In the genomic region with DNA sequence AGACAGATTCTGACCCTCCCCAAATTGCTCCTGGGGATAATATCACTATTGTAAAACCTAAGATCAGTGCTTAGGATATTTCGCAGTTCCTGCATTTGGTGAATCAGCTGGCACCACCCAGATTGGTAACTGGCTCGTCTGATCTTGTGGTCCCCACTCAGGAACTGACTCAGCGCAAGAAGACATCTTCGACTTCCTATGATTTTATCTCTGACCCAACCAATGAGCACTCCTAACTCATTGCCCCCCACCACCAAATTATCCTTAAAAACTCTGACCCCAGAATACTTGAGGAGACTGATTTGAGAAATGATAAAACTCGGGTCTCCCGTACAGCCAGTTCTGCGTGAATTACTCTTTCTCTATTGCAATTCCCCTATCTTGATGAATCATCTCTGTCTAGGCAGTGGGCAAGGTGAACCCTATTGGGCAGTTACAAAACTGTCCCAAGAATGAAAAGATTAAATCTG, we compare ENCODE assay signal across 9 cellular contexts. TPM values are rescaled to one million over a fixed set of nuclear protein-coding genes. Genes with fewer than 3 reads are reported as not detected.
DNase-seq lines count a peak whose midpoint lies in the region; ATAC-seq and TF ChIP-seq lines count a peak whose summit lies in the region.
"Had no signal": no experiment of that assay in that cellular context is flagged by ENCODE, and none has a peak within 500 bp of the region (broad histone marks: within the 10 kb centered on the region; RNA-seq: fewer than 3 reads in every experiment).

No MANE protein-coding gene starts in this region.

- H3K4me3 ChIP-seq in thoracic aorta, result peak overlapping the region; percentile 31

- no peaks in the 10 kb centered on the region for H3K27me3 ChIP-seq in thoracic aorta (replicated peaks; ENCODE audit: insufficient read depth)

- H3K9me3 ChIP-seq in thoracic aorta, result no peaks in the 10 kb centered on the region

- peaks cover 5% of the 10 kb centered on the region for H3K36me3 Mint-ChIP-seq in glutamatergic neuron (ENCODE audit: unreplicated experiment)

- H3K27me3 Mint-ChIP-seq in glutamatergic neuron (ENCODE audit: unreplicated experiment), result peaks cover 1% of the 10 kb centered on the region

- intact Hi-C loops in posterior cingulate gyrus (cut with DNase I), result no loop called here

- H3K36me3 ChIP-seq in thoracic aorta, result no peaks in the 10 kb centered on the region

- no peak overlapping the region for H3K27ac Mint-ChIP-seq in glutamatergic neuron (ENCODE audit: unreplicated experiment)

- TF ChIP-seq CTCF in thoracic aorta (IDR thresholded peaks at IDR 0.05) (no peak), glutamatergic neuron (IDR thresholded peaks at IDR 0.05; ENCODE audit: partially characterized antibody, unreplicated experiment) (no peak)

- no peaks in the 10 kb centered on the region for H3K4me1 ChIP-seq in thoracic aorta (ENCODE audit: control insufficient read depth in 1 of 2, low read depth in 2 of 2)

- ATAC-seq in thoracic aorta (ENCODE audit: insufficient number of reproducible peaks, low FRiP score, low read depth), result no peak

- H3K4me1 Mint-ChIP-seq in glutamatergic neuron (ENCODE audit: low read depth, unreplicated experiment), result peaks cover 9% of the 10 kb centered on the region

- H3K27ac ChIP-seq in thoracic aorta, result no peak overlapping the region
- H3K27ac ChIP-seq: 22Rv1 had no signal

- peaks cover 2% of the 10 kb centered on the region for H3K9me3 Mint-ChIP-seq in glutamatergic neuron (ENCODE audit: unreplicated experiment)

- peak; percentile 52 for DNase-seq in NK-92 treated with Interleukin-12 subunit alpha and Interleukin-12 subunit beta, amount 100 ng/mL, for 24 hours (lab: John Stamatoyannopoulos, UW)
- DNase-seq in NK-92 (lab: John Stamatoyannopoulos, UW; ENCODE audit: unreplicated experiment) (no peak), fibroblast of the conjunctiva (ENCODE audit: low read depth) (peak; percentile 10), thoracic aorta (ENCODE audit: low spot score) (no peak), NCI-H1092 (lab: John Stamatoyannopoulos, UW) (no peak), glutamatergic neuron (no peak), posterior cingulate gyrus (no peak)
- DNase-seq in activated CD4-positive, alpha-beta T cell treated with anti-CD3 and anti-CD28 coated beads, Interleukin-2, amount 50 U/mL, for 4 hours, result peak; percentile 45

- no peak overlapping the region for H3K4me3 Mint-ChIP-seq in glutamatergic neuron (ENCODE audit: unreplicated experiment)

RNA-seq across cellular contexts. Expression of gene PRNP, which starts 20.2 kb away (rescaled TPM):
- total RNA-seq in thoracic aorta (100 to 1,000 TPM; 159 to 161 TPM), glutamatergic neuron (ENCODE audit: unreplicated experiment) (13.5 TPM)

RNA-seq across cellular contexts. Expression of gene PRND, which starts 55.7 kb away (rescaled TPM):
- total RNA-seq in thoracic aorta (not detected), glutamatergic neuron (ENCODE audit: unreplicated experiment) (not detected)

Comparison
In these comparisons a context has a peak if more than half of its experiments do, and no peak if none do; other contexts are left out.
1. DNase-seq: peak in NK-92 treated with Interleukin-12 subunit alpha and Interleukin-12 subunit beta, amount 100 ng/mL, for 24 hours (single experiment), activated CD4-positive, alpha-beta T cell treated with anti-CD3 and anti-CD28 coated beads, Interleukin-2, amount 50 U/mL, for 4 hours (2 of 2) and fibroblast of the conjunctiva (single experiment); none in NK-92 (single experiment), thoracic aorta (single experiment), NCI-H1092 (single experiment), glutamatergic neuron (single experiment) and posterior cingulate gyrus (0 of 10).
2. RNA of gene PRNP, which starts 20.2 kb away (total RNA-seq): 159 to 161 TPM in thoracic aorta; 13.5 TPM in glutamatergic neuron (single experiment); every median in the first group is over 10 times any median in the second.